ENCODE assay signal across 1 cellular context in genomic region chr11:62855571-62856332, GRCh38.
TF ChIP-seq lines count a peak whose summit lies in the region.

No MANE protein-coding gene starts in this region.

TF ChIP-seq in HepG2, 621 proteins besides CTCF, POLR2A, EP300 and RAD21 (continued from another document and continues in another):
- peak; percentile 87; the same call in 1 of the 2 replicates for TF ChIP-seq ZNF331 (CRISPR knock-in tag; IDR thresholded peaks at IDR 0.05)
- peak; percentile 88; the same call in 1 of the 2 replicates for TF ChIP-seq SMAD1 (CRISPR knock-in tag; IDR thresholded peaks at IDR 0.05; ENCODE audit: borderline replicate concordance, low read depth)
- peak; percentile 97 for TF ChIP-seq ZFP37 (CRISPR knock-in tag; IDR thresholded peaks at IDR 0.05; ENCODE audit: borderline replicate concordance)
- TF ChIP-seq ZNF510 (CRISPR knock-in tag; IDR thresholded peaks at IDR 0.05; ENCODE audit: low read depth) = 0 out of 2 replicates have a peak, but pooled peaks have one; percentile 88
- no peak for TF ChIP-seq ZNF234 (CRISPR knock-in tag; conservative IDR thresholded peaks at IDR 0.05)
- TF ChIP-seq ZBTB3 (CRISPR knock-in tag; IDR thresholded peaks at IDR 0.05; ENCODE audit: borderline replicate concordance, low read depth) = 0 out of 2 replicates have a peak, but pooled peaks have one; percentile 56
- peak; percentile 91 for TF ChIP-seq ZSCAN5A (CRISPR knock-in tag; IDR thresholded peaks at IDR 0.05; ENCODE audit: borderline replicate concordance)
- peak; percentile 85; the same call in 1 of the 2 replicates for TF ChIP-seq ZNF790 (CRISPR knock-in tag; IDR thresholded peaks at IDR 0.05; ENCODE audit: borderline replicate concordance)
- TF ChIP-seq LRRFIP1 (CRISPR knock-in tag; conservative IDR thresholded peaks at IDR 0.05) = 0 out of 2 replicates have a peak, but pooled peaks have one; percentile 62
- no peak for TF ChIP-seq MAFK (conservative IDR thresholded peaks at IDR 0.05 in 1 of 2, IDR thresholded peaks at IDR 0.05 in 1 of 2; ENCODE audit: low read length in 2 of 2)
- peak; percentile 46; the same call in 1 of the 2 replicates for TF ChIP-seq ZFP41 (CRISPR knock-in tag; IDR thresholded peaks at IDR 0.05; ENCODE audit: borderline replicate concordance)
- peak; percentile 55 for TF ChIP-seq ARID5B (CRISPR knock-in tag; IDR thresholded peaks at IDR 0.05)
- TF ChIP-seq RBM22 (optimal IDR thresholded peaks at IDR 0.05; ENCODE audit: low read length) = peak; percentile 83
- no peak for TF ChIP-seq ARNT (IDR thresholded peaks at IDR 0.05)
- 0 out of 2 replicates have a peak, but pooled peaks have one; percentile 40 for TF ChIP-seq ZNF136 (CRISPR knock-in tag; IDR thresholded peaks at IDR 0.05; ENCODE audit: low read depth)
- TF ChIP-seq ZNF280D (CRISPR knock-in tag; IDR thresholded peaks at IDR 0.05) = peak; percentile 46; the same call in 1 of the 2 replicates
- no peak for TF ChIP-seq CEBPZ (IDR thresholded peaks at IDR 0.05; ENCODE audit: low read length)
- TF ChIP-seq SKI (IDR thresholded peaks at IDR 0.05; ENCODE audit: partially characterized antibody) = peak; percentile 24
- TF ChIP-seq ZC3H13 (CRISPR knock-in tag; IDR thresholded peaks at IDR 0.05) = peak; percentile 85
- peak; percentile 82 for TF ChIP-seq GABPB1 (CRISPR knock-in tag; IDR thresholded peaks at IDR 0.05)
- TF ChIP-seq SSRP1 (CRISPR knock-in tag; IDR thresholded peaks at IDR 0.05) = peak; percentile 57; the same call in 1 of the 2 replicates
- TF ChIP-seq DBP (CRISPR knock-in tag; IDR thresholded peaks at IDR 0.05; ENCODE audit: not compliant biosample characterization) = peak; percentile 97
- TF ChIP-seq ZNF460 (CRISPR knock-in tag; IDR thresholded peaks at IDR 0.05; ENCODE audit: borderline replicate concordance) = no peak
- peak; percentile 94; the same call in 1 of the 2 replicates for TF ChIP-seq XBP1 (CRISPR knock-in tag; IDR thresholded peaks at IDR 0.05)
- no peak for TF ChIP-seq MBD4 (IDR thresholded peaks at IDR 0.05; ENCODE audit: borderline replicate concordance, low read length)
- TF ChIP-seq SALL2 (CRISPR knock-in tag; IDR thresholded peaks at IDR 0.05) = peak; percentile 99
- peak; percentile 96 for TF ChIP-seq ZBTB38 (CRISPR knock-in tag; IDR thresholded peaks at IDR 0.05)
- TF ChIP-seq MIXL1 (CRISPR knock-in tag; IDR thresholded peaks at IDR 0.05) = peak; percentile 85
- TF ChIP-seq KLF16 (CRISPR knock-in tag; IDR thresholded peaks at IDR 0.05) = peak in 1 of 2 experiments; percentile 98; a peak in 2 of 4 replicates
- TF ChIP-seq MTF1 (CRISPR knock-in tag; IDR thresholded peaks at IDR 0.05) = 0 out of 2 replicates have a peak, but pooled peaks have one; percentile 78
- TF ChIP-seq ZNF44 (CRISPR knock-in tag; IDR thresholded peaks at IDR 0.05) = no peak
- TF ChIP-seq MAX (IDR thresholded peaks at IDR 0.05) = peak; percentile 100
- 0 out of 2 replicates have a peak, but pooled peaks have one; percentile 30 for TF ChIP-seq ZNF317 (CRISPR knock-in tag; IDR thresholded peaks at IDR 0.05)
- TF ChIP-seq SOX6 (IDR thresholded peaks at IDR 0.05) = no peak
- 0 out of 2 replicates have a peak, but pooled peaks have one; percentile 34 for TF ChIP-seq SOX6 (CRISPR knock-in tag; IDR thresholded peaks at IDR 0.05)
- TF ChIP-seq RXRA (CRISPR knock-in tag; IDR thresholded peaks at IDR 0.05) = peak; percentile 81; the same call in 1 of the 2 replicates
- TF ChIP-seq FOXA3 (CRISPR knock-in tag; IDR thresholded peaks at IDR 0.05) = peak; percentile 57
- no peak for TF ChIP-seq KAT2B (IDR thresholded peaks at IDR 0.05; ENCODE audit: borderline replicate concordance, low read depth, low read length)
- TF ChIP-seq ATM (IDR thresholded peaks at IDR 0.05; ENCODE audit: borderline replicate concordance) = no peak
- TF ChIP-seq ZNF777 (CRISPR knock-in tag; IDR thresholded peaks at IDR 0.05) = peak; percentile 78
- peak; percentile 98 for TF ChIP-seq E2F2 (CRISPR knock-in tag; IDR thresholded peaks at IDR 0.05; ENCODE audit: borderline replicate concordance)
- no peak for TF ChIP-seq NONO (IDR thresholded peaks at IDR 0.05)
- TF ChIP-seq NONO (CRISPR knock-in tag; conservative IDR thresholded peaks at IDR 0.05) = peak; percentile 90
- peak; percentile 95 for TF ChIP-seq KLF12 (CRISPR knock-in tag; IDR thresholded peaks at IDR 0.05; ENCODE audit: borderline replicate concordance)
- TF ChIP-seq BCL3 (CRISPR knock-in tag; IDR thresholded peaks at IDR 0.05) = peak; percentile 98
